In genomic region chr11:106961518-106961917, GRCh38 we compare ENCODE assay signal across 1 cellular context.
TF ChIP-seq lines count a peak whose summit lies in the region.

No MANE protein-coding gene starts in this region.

TF ChIP-seq in SK-N-SH, 30 proteins besides CTCF, POLR2A, EP300 and RAD21 (continued from another document):
- TF ChIP-seq REST (IDR thresholded peaks at IDR 0.05; ENCODE audit: low read depth, low read length) (no peak), TCF12 (IDR thresholded peaks at IDR 0.05) (peak; percentile 84), ZBTB33 (IDR thresholded peaks at IDR 0.05; ENCODE audit: borderline replicate concordance, low read depth) (0 out of 2 replicates have a peak, but pooled peaks have one; percentile 40), EZH2phosphoT487 (IDR thresholded peaks at IDR 0.05; ENCODE audit: borderline replicate concordance, low read depth) (no peak), CHD2 (IDR thresholded peaks at IDR 0.05; ENCODE audit: low read length, partially characterized antibody) (no peak), FOSL2 (IDR thresholded peaks at IDR 0.05; ENCODE audit: borderline replicate concordance, low read depth) (peak; percentile 74)
